13 cellular contexts compared by ENCODE assay signal in genomic region chr1:53552981-53553733, GRCh38.
DNase-seq lines count a peak whose midpoint lies in the region; ATAC-seq and TF ChIP-seq lines count a peak whose summit lies in the region.
"Had no signal": no experiment of that assay in that cellular context is flagged by ENCODE, and none has a peak within 500 bp of the region (broad histone marks: within the 10 kb centered on the region; RNA-seq: fewer than 3 reads in every experiment).

No MANE protein-coding gene starts in this region.

- WGBS in body of pancreas, 2 donors: 73 to 85% methylated on average over 10 of the region's 10 CpGs

- peak; percentile 4 for DNase-seq in activated naive CD8-positive, alpha-beta T cell treated with anti-CD3 and anti-CD28 coated beads, Interleukin-2, amount 10 ng/mL, durations not matched to agents 7 days and 5 days
- DNase-seq in activated naive CD8-positive, alpha-beta T cell treated with anti-CD3 and anti-CD28 coated beads for 36 hours: no peak
- DNase-seq in RPMI7951 (ENCODE audit: low read depth) (peak; percentile 54), left cardiac atrium (peak; percentile 5), body of pancreas (no peak), OCI-LY7 (ENCODE audit: low spot score) (no peak)
- no peak for DNase-seq in stimulated activated naive CD8-positive, alpha-beta T cell treated with anti-CD3 and anti-CD28 coated beads, Interleukin-15, amount 100 ng/mL, for 72 hours
- DNase-seq: hypothalamus, naive B cell, SW 1271 had no signal

- intact Hi-C loops in left cardiac atrium (cut with DNase I) (no loop called here), body of pancreas (cut with DNase I) (no loop called here), OCI-LY7 (cut with micrococcal nuclease; ENCODE audit: unreplicated experiment) (no loop called here)

- ATAC-seq in activated naive CD8-positive, alpha-beta T cell treated with anti-CD3 and anti-CD28 coated beads, Interleukin-2, amount 10 ng/mL, durations not matched to agents 7 days and 5 days (ENCODE audit: low read depth): no peak
- ATAC-seq in left cardiac atrium (no peak), GM18498 (IDR thresholded peaks at IDR 0.05; ENCODE audit: unreplicated experiment) (no peak), body of pancreas (no peak)
- ATAC-seq in stimulated activated naive CD8-positive, alpha-beta T cell treated with anti-CD3 and anti-CD28 coated beads, Interleukin-15, amount 100 ng/mL, for 72 hours: peak; percentile 47

- H3K4me2 ChIP-seq in OCI-LY7 (ENCODE audit: low read length): no peak overlapping the region

- H3K27ac ChIP-seq in body of pancreas (no peak overlapping the region), OCI-LY7 (ENCODE audit: low read depth, low read length, poor library complexity, severe bottlenecking) (no peak overlapping the region)
- H3K27ac ChIP-seq: HL-60 had no signal

- no peaks in the 10 kb centered on the region for H3K4me1 Mint-ChIP-seq in activated naive CD8-positive, alpha-beta T cell treated with anti-CD3 and anti-CD28 coated beads, Interleukin-2, amount 10 ng/mL, durations not matched to agents 7 days and 5 days
- H3K4me1 Mint-ChIP-seq in activated naive CD8-positive, alpha-beta T cell treated with anti-CD3 and anti-CD28 coated beads for 36 hours: peaks cover 4% of the 10 kb centered on the region
- H3K4me1 Mint-ChIP-seq in stimulated activated naive CD8-positive, alpha-beta T cell treated with anti-CD3 and anti-CD28 coated beads, Interleukin-15, amount 100 ng/mL, for 72 hours: peaks cover 5% of the 10 kb centered on the region
- H3K4me1 Mint-ChIP-seq: naive B cell had no signal

- peaks cover 3% of the 10 kb centered on the region for H3K27me3 Mint-ChIP-seq in activated naive CD8-positive, alpha-beta T cell treated with anti-CD3 and anti-CD28 coated beads, Interleukin-2, amount 10 ng/mL, durations not matched to agents 7 days and 5 days
- H3K27me3 Mint-ChIP-seq in activated naive CD8-positive, alpha-beta T cell treated with anti-CD3 and anti-CD28 coated beads for 36 hours: no peaks in the 10 kb centered on the region
- H3K27me3 Mint-ChIP-seq in stimulated activated naive CD8-positive, alpha-beta T cell treated with anti-CD3 and anti-CD28 coated beads, Interleukin-15, amount 100 ng/mL, for 72 hours: peaks cover 12% of the 10 kb centered on the region

- H3K27me3 ChIP-seq in body of pancreas: no peaks in the 10 kb centered on the region

- H3K36me3 Mint-ChIP-seq in activated naive CD8-positive, alpha-beta T cell treated with anti-CD3 and anti-CD28 coated beads, Interleukin-2, amount 10 ng/mL, durations not matched to agents 7 days and 5 days: no peaks in the 10 kb centered on the region
- no peaks in the 10 kb centered on the region for H3K36me3 Mint-ChIP-seq in activated naive CD8-positive, alpha-beta T cell treated with anti-CD3 and anti-CD28 coated beads for 36 hours
- H3K36me3 Mint-ChIP-seq: naive B cell, type B pancreatic cell had no signal

- no peaks in the 10 kb centered on the region for H3K79me2 ChIP-seq in OCI-LY7 (ENCODE audit: insufficient read depth, low read depth, low read length)

- H4K20me1 ChIP-seq in OCI-LY7 (ENCODE audit: insufficient read depth, low read length): no peaks in the 10 kb centered on the region

- H3K36me3 ChIP-seq in body of pancreas (replicated peaks in 1 of 2; ENCODE audit: insufficient read depth in 1 of 2, low read depth in 2 of 2) (no peaks in the 10 kb centered on the region), OCI-LY7 (ENCODE audit: insufficient read depth, low read length) (no peaks in the 10 kb centered on the region)

- H3K27ac Mint-ChIP-seq in activated naive CD8-positive, alpha-beta T cell treated with anti-CD3 and anti-CD28 coated beads, Interleukin-2, amount 10 ng/mL, durations not matched to agents 7 days and 5 days: no peak overlapping the region
- no peak overlapping the region for H3K27ac Mint-ChIP-seq in activated naive CD8-positive, alpha-beta T cell treated with anti-CD3 and anti-CD28 coated beads for 36 hours
- H3K27ac Mint-ChIP-seq in stimulated activated naive CD8-positive, alpha-beta T cell treated with anti-CD3 and anti-CD28 coated beads, Interleukin-15, amount 100 ng/mL, for 72 hours: no peak overlapping the region
- H3K27ac Mint-ChIP-seq: type B pancreatic cell had no signal

- H3K4me1 ChIP-seq in body of pancreas (no peaks in the 10 kb centered on the region), OCI-LY7 (ENCODE audit: insufficient read depth, low read length, poor library complexity, severe bottlenecking) (no peaks in the 10 kb centered on the region)

- BruUV-seq in OCI-LY7 (replicated peaks; lab: Mats Ljungman, UMichigan): no TSS peak

- H3K9me3 ChIP-seq in body of pancreas: no peaks in the 10 kb centered on the region
- 0 out of 2 replicates have a peak, but pooled peaks cover 4% of the 10 kb centered on the region for H3K9me3 ChIP-seq in OCI-LY7 (ENCODE audit: low read length)

- H3K9me2 ChIP-seq in OCI-LY7 (ENCODE audit: insufficient read depth, low read length): no peaks in the 10 kb centered on the region

- H2AFZ ChIP-seq in OCI-LY7 (ENCODE audit: low read length): no peak overlapping the region

- H3K4me3 ChIP-seq in body of pancreas (no peak overlapping the region), OCI-LY7 (ENCODE audit: low read depth, low read length, poor library complexity, severe bottlenecking) (no peak overlapping the region)

- POLR2A ChIA-PET in activated naive CD8-positive, alpha-beta T cell treated with anti-CD3 and anti-CD28 coated beads, Interleukin-2, amount 10 ng/mL, durations not matched to agents 7 days and 5 days (lab: Charles Lee): no interaction called here
- POLR2A ChIA-PET in OCI-LY7 (lab: Charles Lee): no interaction called here

- TF ChIP-seq CTCF in body of pancreas (IDR thresholded peaks at IDR 0.05) (no peak), OCI-LY7 (conservative IDR thresholded peaks at IDR 0.05; ENCODE audit: low read length) (no peak)

- no peak for TF ChIP-seq POLR2A in body of pancreas (IDR thresholded peaks at IDR 0.05)

- no peaks in the 10 kb centered on the region for H3K9me3 Mint-ChIP-seq in activated naive CD8-positive, alpha-beta T cell treated with anti-CD3 and anti-CD28 coated beads, Interleukin-2, amount 10 ng/mL, durations not matched to agents 7 days and 5 days
- no peaks in the 10 kb centered on the region for H3K9me3 Mint-ChIP-seq in activated naive CD8-positive, alpha-beta T cell treated with anti-CD3 and anti-CD28 coated beads for 36 hours
- H3K9me3 Mint-ChIP-seq in stimulated activated naive CD8-positive, alpha-beta T cell treated with anti-CD3 and anti-CD28 coated beads, Interleukin-15, amount 100 ng/mL, for 72 hours: no peaks in the 10 kb centered on the region
- H3K9me3 Mint-ChIP-seq: naive B cell, type B pancreatic cell had no signal

- CTCF ChIA-PET in OCI-LY7 (lab: Charles Lee; ENCODE audit: unreplicated experiment): no interaction called here

- H3K4me3 Mint-ChIP-seq in activated naive CD8-positive, alpha-beta T cell treated with anti-CD3 and anti-CD28 coated beads, Interleukin-2, amount 10 ng/mL, durations not matched to agents 7 days and 5 days: no peak overlapping the region
- H3K4me3 Mint-ChIP-seq in activated naive CD8-positive, alpha-beta T cell treated with anti-CD3 and anti-CD28 coated beads for 36 hours: no peak overlapping the region
- H3K4me3 Mint-ChIP-seq in stimulated activated naive CD8-positive, alpha-beta T cell treated with anti-CD3 and anti-CD28 coated beads, Interleukin-15, amount 100 ng/mL, for 72 hours: no peak overlapping the region
- H3K4me3 Mint-ChIP-seq: type B pancreatic cell had no signal

Comparison
In these comparisons a context has a peak if more than half of its experiments do, and no peak if none do; other contexts are left out.
1. DNase-seq: peak in activated naive CD8-positive, alpha-beta T cell treated with anti-CD3 and anti-CD28 coated beads, Interleukin-2, amount 10 ng/mL, durations not matched to agents 7 days and 5 days (single experiment), RPMI7951 (single experiment) and left cardiac atrium (single experiment); none in activated naive CD8-positive, alpha-beta T cell treated with anti-CD3 and anti-CD28 coated beads for 36 hours (single experiment), stimulated activated naive CD8-positive, alpha-beta T cell treated with anti-CD3 and anti-CD28 coated beads, Interleukin-15, amount 100 ng/mL, for 72 hours (0 of 2), body of pancreas (0 of 4) and OCI-LY7 (single experiment).